ENCODE assay signal across 10 cellular contexts in the genomic region with DNA sequence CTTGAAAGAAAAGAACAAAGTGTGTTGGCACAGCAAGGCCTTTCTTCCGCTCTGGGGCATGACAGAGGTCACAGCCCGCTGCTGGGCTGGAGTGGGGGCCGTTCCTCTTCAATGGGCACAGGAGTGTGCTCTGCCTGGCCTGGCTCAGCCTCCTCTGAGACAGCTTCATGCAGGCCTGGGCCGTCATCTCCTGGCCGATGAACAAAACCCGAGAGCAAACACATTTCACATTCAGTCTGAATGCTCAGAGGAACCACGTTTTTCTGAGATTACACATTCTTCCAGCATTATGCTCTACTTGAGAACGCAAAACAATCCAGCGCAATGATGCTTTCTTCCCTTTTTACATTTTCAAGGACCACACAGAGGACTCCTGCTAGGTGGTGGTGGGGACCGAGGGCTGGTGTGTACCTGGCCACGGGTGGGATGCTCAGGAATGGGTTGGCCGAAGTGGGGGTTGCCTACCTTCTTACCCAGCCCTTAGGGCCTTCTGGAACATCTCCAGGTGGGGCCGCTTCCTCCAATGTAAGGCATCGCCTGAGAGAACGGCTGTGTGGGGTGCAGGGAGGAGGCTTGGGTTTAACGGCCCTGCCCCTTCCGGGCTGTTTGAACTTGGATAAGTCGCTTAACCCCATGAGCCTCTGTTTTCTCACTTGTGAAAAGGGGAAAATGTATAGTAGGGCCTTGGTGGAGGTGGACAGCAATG. TPM values are rescaled to one million over a fixed set of nuclear protein-coding genes. Genes with fewer than 3 reads are reported as not detected.
DNase-seq lines count a peak whose midpoint lies in the region; ATAC-seq and TF ChIP-seq lines count a peak whose summit lies in the region.
"Had no signal": no experiment of that assay in that cellular context is flagged by ENCODE, and none has a peak within 500 bp of the region (broad histone marks: within the 10 kb centered on the region; RNA-seq: fewer than 3 reads in every experiment).

No MANE protein-coding gene starts in this region.

- H3K9me3 ChIP-seq in ascending aorta (no peaks in the 10 kb centered on the region), tibial artery (no peaks in the 10 kb centered on the region)

- H3K36me3 ChIP-seq in ascending aorta, result peaks cover 0 to 6% of the 10 kb centered on the region in 2 donors
- H3K36me3 ChIP-seq in kidney epithelial cell (ENCODE audit: control insufficient read depth, insufficient read depth, low read length), result no peaks in the 10 kb centered on the region
- no peaks in the 10 kb centered on the region for H3K36me3 ChIP-seq in tibial artery

- no peak for ATAC-seq in HG03442 (IDR thresholded peaks at IDR 0.05; ENCODE audit: unreplicated experiment)

- peak; percentile 50 for DNase-seq in activated CD8-positive, alpha-beta memory T cell treated with anti-CD3 and anti-CD28 coated beads, Interleukin-2, amount 50 U/mL, for 48 hours
- DNase-seq in activated CD8-positive, alpha-beta memory T cell treated with anti-CD3 and anti-CD28 coated beads, Interleukin-2, amount 50 U/mL, for 4 hours, result no peak
- peak in 1 of 2 donors; percentile 92 for DNase-seq in ascending aorta (ENCODE audit: low spot score in 2 of 2)
- DNase-seq in kidney epithelial cell (ENCODE audit: low read depth), result peak; percentile 65
- DNase-seq in tibial artery, result peak; percentile 85 to 86
- no peak for DNase-seq in DMS114 treated with DMSO at 0.1 percent for 48 hours (lab: John Stamatoyannopoulos, UW; ENCODE audit: unreplicated experiment)
- DNase-seq in NCI-H1436 (lab: John Stamatoyannopoulos, UW), result no peak
- DNase-seq: KBM-7, naive B cell had no signal

- intact Hi-C loops in ascending aorta (cut with DNase I), result loop anchor here (2.0 kb wide), 2 partner anchors 23 to 35 kb away; a partner anchor contains a TSS
- intact Hi-C loops in tibial artery (cut with DNase I; ENCODE audit: low total_unique reads), result loop anchor here (2.0 kb wide), 1 partner anchor 35 kb away; a partner anchor contains a TSS

- H3K4me3 ChIP-seq in ascending aorta (no peak overlapping the region), kidney epithelial cell (ENCODE audit: low read depth, low read length) (no peak overlapping the region), tibial artery (no peak overlapping the region)

- H3K27ac ChIP-seq in ascending aorta (peak overlapping the region; percentile 82 to 93), tibial artery (peak overlapping the region; percentile 61)

- H3K4me1 ChIP-seq in ascending aorta, result peaks cover 0 to 27% of the 10 kb centered on the region in 2 donors
- H3K4me1 ChIP-seq in tibial artery, result peaks cover 0 to 37% (median 23%) of the 10 kb centered on the region in 4 donors

- H3K27me3 ChIP-seq in ascending aorta (no peaks in the 10 kb centered on the region), kidney epithelial cell (ENCODE audit: control insufficient read depth, insufficient read depth, low read length) (no peaks in the 10 kb centered on the region), tibial artery (no peaks in the 10 kb centered on the region)

- TF ChIP-seq CTCF in ascending aorta (IDR thresholded peaks at IDR 0.05), result peak in 1 of 3 experiments; percentile 7
- TF ChIP-seq CTCF in kidney epithelial cell (IDR thresholded peaks at IDR 0.05; ENCODE audit: insufficient read depth, low read length, poor library complexity, severe bottlenecking), result peak; percentile 29
- no peak for TF ChIP-seq CTCF in tibial artery (IDR thresholded peaks at IDR 0.05)

RNA-seq across cellular contexts. Expression of a gene that starts 34.8 kb away (rescaled TPM):
- total RNA-seq in ascending aorta (22.4 TPM), kidney epithelial cell (27.0 and 41.6 TPM in 2 replicates)

Comparison
In these comparisons a context has a peak if more than half of its experiments do, and no peak if none do; other contexts are left out.
1. DNase-seq: peak in activated CD8-positive, alpha-beta memory T cell treated with anti-CD3 and anti-CD28 coated beads, Interleukin-2, amount 50 U/mL, for 48 hours (single experiment), kidney epithelial cell (single experiment) and tibial artery (2 of 2); none in activated CD8-positive, alpha-beta memory T cell treated with anti-CD3 and anti-CD28 coated beads, Interleukin-2, amount 50 U/mL, for 4 hours (single experiment), DMS114 treated with DMSO at 0.1 percent for 48 hours (single experiment) and NCI-H1436 (single experiment).